8 cellular contexts compared by ENCODE assay signal in the genomic region with DNA sequence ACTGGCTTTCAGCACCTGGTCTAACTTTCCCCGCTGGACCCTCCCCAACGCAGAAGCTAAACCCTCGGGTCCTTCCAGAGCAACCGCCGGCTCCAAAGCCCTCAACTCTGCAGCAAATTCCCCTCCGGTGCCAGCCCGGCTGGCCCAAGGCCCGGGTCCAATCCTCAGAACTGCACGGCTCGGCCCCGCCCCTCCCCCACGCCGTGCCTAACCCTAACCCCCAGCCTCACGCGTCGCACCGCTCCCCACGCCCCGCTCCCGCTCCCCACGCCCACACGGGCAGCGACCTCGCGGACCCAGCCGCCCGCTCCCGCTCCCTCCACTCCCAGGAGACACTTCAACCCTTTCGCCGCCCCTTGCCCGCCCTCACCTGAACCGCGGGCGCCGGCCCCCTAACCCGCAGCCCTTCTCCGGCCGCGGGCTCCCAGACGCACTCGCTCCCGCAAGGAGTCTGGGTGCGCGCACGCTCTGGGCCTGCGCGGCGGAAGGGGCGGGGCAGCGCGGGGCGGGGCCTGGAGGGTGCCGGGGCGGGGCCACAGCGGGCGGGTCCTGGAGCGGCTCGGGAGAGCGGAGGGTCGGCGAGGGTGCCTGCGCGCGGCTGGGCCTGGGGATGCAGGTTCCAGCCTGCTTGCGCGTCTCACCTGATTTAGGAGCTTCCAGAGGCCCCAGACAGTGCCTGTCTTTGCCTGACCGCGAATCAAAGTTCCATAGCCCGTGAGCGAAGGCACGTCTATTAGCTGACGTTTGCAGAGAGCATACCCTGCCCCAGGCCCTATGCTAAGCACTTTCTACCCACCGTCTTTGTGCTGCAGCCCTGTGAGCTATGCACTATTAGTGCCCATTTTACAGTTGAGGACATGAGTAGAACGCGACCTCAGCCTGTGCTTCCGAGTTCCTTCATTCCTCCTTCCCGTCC. TPM values are rescaled to one million over a fixed set of nuclear protein-coding genes. Genes with fewer than 3 reads are reported as not detected.
A peak's percentile ranks its signal among the peaks of the same experiment; 100 is the strongest.
DNase-seq lines count a peak whose midpoint lies in the region; ATAC-seq and TF ChIP-seq lines count a peak whose summit lies in the region.

A gene (minus strand): TSS at position 453 of the 916 bp plus-strand sequence. CDS start 2,729 bp downstream, outside the sequence.

- peak within 1 kb of the TSS; percentile 91 for H3K4me3 Mint-ChIP-seq in activated CD4-positive, alpha-beta T cell treated with anti-CD3 and anti-CD28 coated beads, Interleukin-2, amount 10 ng/mL, durations not matched to agents 24 days and 14 days

- H3K27ac ChIP-seq in coronary artery, result peak within 1 kb of the TSS; percentile 69 to 92

- intact Hi-C loops in activated CD4-positive, alpha-beta T cell treated with anti-CD3 and anti-CD28 coated beads, Interleukin-2, amount 10 ng/mL, durations not matched to agents 24 days and 14 days (cut with micrococcal nuclease), result loop anchor here (1.0 to 10.0 kb wide), 3 partner anchors 81 to 419 kb away; a partner anchor contains a TSS

- peak; percentile 97 for ATAC-seq in GM19025 (IDR thresholded peaks at IDR 0.05; ENCODE audit: low read depth, unreplicated experiment)
- peak; percentile 94 for ATAC-seq in HG03342 (IDR thresholded peaks at IDR 0.05; ENCODE audit: unreplicated experiment)

- no peaks in the 10 kb centered on the region for H3K9me3 Mint-ChIP-seq in activated CD4-positive, alpha-beta T cell treated with anti-CD3 and anti-CD28 coated beads, Interleukin-2, amount 10 ng/mL, durations not matched to agents 24 days and 14 days

- H3K4me1 Mint-ChIP-seq in activated CD4-positive, alpha-beta T cell treated with anti-CD3 and anti-CD28 coated beads, Interleukin-2, amount 10 ng/mL, durations not matched to agents 24 days and 14 days, result peaks cover 27% of the 10 kb centered on the region

- H3K27me3 Mint-ChIP-seq in activated CD4-positive, alpha-beta T cell treated with anti-CD3 and anti-CD28 coated beads, Interleukin-2, amount 10 ng/mL, durations not matched to agents 24 days and 14 days, result peaks cover 6% of the 10 kb centered on the region

- DNase-seq in AML-193 (lab: John Stamatoyannopoulos, UW) (peak; percentile 61 to 64), NCI-H460 (ENCODE audit: extremely low read depth, low read depth) (peak; percentile 60), coronary artery (ENCODE audit: low spot score) (peak; percentile 86), left kidney (ENCODE audit: low read depth, low spot score) (peak; percentile 95)
- DNase-seq in activated CD4-positive, alpha-beta T cell treated with anti-CD3 and anti-CD28 coated beads, Interleukin-2, amount 10 ng/mL, durations not matched to agents 24 days and 14 days, result peak; percentile 96
- peak; percentile 88 to 91 for DNase-seq in stimulated activated CD4-positive, alpha-beta T cell treated with anti-CD3 and anti-CD28 coated beads, Interleukin-2, amount 100 ng/mL, for 24 hours

- peak within 1 kb of the TSS; percentile 100 for H3K4me3 ChIP-seq in coronary artery

- H3K27ac Mint-ChIP-seq in activated CD4-positive, alpha-beta T cell treated with anti-CD3 and anti-CD28 coated beads, Interleukin-2, amount 10 ng/mL, durations not matched to agents 24 days and 14 days, result peak within 1 kb of the TSS; percentile 89

- H3K36me3 Mint-ChIP-seq in activated CD4-positive, alpha-beta T cell treated with anti-CD3 and anti-CD28 coated beads, Interleukin-2, amount 10 ng/mL, durations not matched to agents 24 days and 14 days (ENCODE audit: low read depth), result peaks cover 29% of the 10 kb centered on the region

- TF ChIP-seq CTCF in coronary artery (IDR thresholded peaks at IDR 0.05), result no peak

RNA-seq across cellular contexts. Expression of the gene that starts here (rescaled TPM):
- 11.4 and 15.4 TPM in 2 replicates for total RNA-seq in NCI-H460 (2014; rRNA removed; shearing (Covaris generic))
- 21.0 and 36.9 TPM in 2 replicates for polyA plus RNA-seq in NCI-H460 (2014; cell fraction: nucleus; rRNA removed)
- total RNA-seq in activated CD4-positive, alpha-beta T cell treated with anti-CD3 and anti-CD28 coated beads, Interleukin-2, amount 10 ng/mL, durations not matched to agents 24 days and 14 days, result 45.5 and 52.2 TPM in 2 replicates

Comparison
In these comparisons a context has a peak if more than half of its experiments do, and no peak if none do; other contexts are left out.
1. Peak in every context shown above with its lines: DNase-seq, ATAC-seq, H3K4me3 ChIP-seq and H3K27ac ChIP-seq.